In genomic region chr1:204409111-204409510, GRCh38 we compare ENCODE assay signal across 8 cellular contexts. TPM values are rescaled to one million over a fixed set of nuclear protein-coding genes. Genes with fewer than 3 reads are reported as not detected.
A peak's percentile ranks its signal among the peaks of the same experiment; 100 is the strongest.
DNase-seq lines count a peak whose midpoint lies in the region; ATAC-seq and TF ChIP-seq lines count a peak whose summit lies in the region.

No MANE protein-coding gene starts in this region.

- intact Hi-C loops in Calu3 (cut with micrococcal nuclease; ENCODE audit: unreplicated experiment), result no loop called here

- ATAC-seq in GM21526 (IDR thresholded peaks at IDR 0.05; ENCODE audit: low FRiP score, unreplicated experiment), result no peak

- H2BK12ac ChIP-seq in neuronal stem cell (ENCODE audit: low read length), result no peak overlapping the region

- no peak overlapping the region for H4K91ac ChIP-seq in neuronal stem cell (ENCODE audit: low read depth, low read length, poor library complexity)

- no TSS peak for BruUV-seq in Calu3 (replicated peaks; lab: Mats Ljungman, UMichigan)

- peak overlapping the region; percentile 96 for H3K4me3 Mint-ChIP-seq in Calu3 (ENCODE audit: low read depth, unreplicated experiment)

- CTCF ChIA-PET in Calu3 (lab: Charles Lee), result interaction anchor here (1.6 to 4.7 kb wide), 3 partner anchors 11 to 97 kb away, joined by 3 to 30 read pairs (median 8); no protein-coding TSS in a partner anchor

- H3K27me3 Mint-ChIP-seq in Calu3 (ENCODE audit: unreplicated experiment), result no peaks in the 10 kb centered on the region

- H3K4me2 ChIP-seq in OCI-LY1 (ENCODE audit: low read length) (peak overlapping the region; percentile 94), neuronal stem cell (ENCODE audit: insufficient read depth, low read length, poor library complexity, severe bottlenecking) (peak overlapping the region; percentile 78)

- in situ Hi-C loops in GM13976 (cut with MboI; ENCODE audit: low sequenced_read_pairs, unreplicated experiment), result no loop called here

- no peak for DNase-seq in Calu3
- DNase-seq in neuronal stem cell (ENCODE audit: low spot score), result no peak
- DNase-seq in NCI-H446 treated with DMSO at 0.1 percent for 48 hours (lab: John Stamatoyannopoulos, UW), result no peak
- no peak for DNase-seq in GM13976 (ENCODE audit: low spot score)
- DNase-seq in putamen (ENCODE audit: low spot score), result no peak

- no peaks in the 10 kb centered on the region for H3K79me1 ChIP-seq in neuronal stem cell (ENCODE audit: low read depth, low read length)

- WGBS in neuronal stem cell (ENCODE audit: extremely low coverage in 2 of 2, insufficient read length in 2 of 2, insufficient replicate concordance in 1 of 2), 2 donors, result no CpG with 5 or more reads among the region's 3 CpGs

- H3K4me1 ChIP-seq in OCI-LY1 (ENCODE audit: insufficient read depth, low read length, severe bottlenecking), result peaks cover 44% of the 10 kb centered on the region
- H3K4me1 ChIP-seq in endocrine pancreas (ENCODE audit: control insufficient read depth, insufficient read depth, low read length), result peaks cover 23% of the 10 kb centered on the region
- no peaks in the 10 kb centered on the region for H3K4me1 ChIP-seq in neuronal stem cell (ENCODE audit: control insufficient read depth in 2 of 2, insufficient read depth in 1 of 2, low read depth in 1 of 2, low read length in 2 of 2)

- H2BK120ac ChIP-seq in neuronal stem cell (ENCODE audit: low read depth, low read length), result no peak overlapping the region

- H3K18ac ChIP-seq in neuronal stem cell (ENCODE audit: low read length), result no peak overlapping the region

- no peak for TF ChIP-seq CTCF in Calu3 (IDR thresholded peaks at IDR 0.05; ENCODE audit: unreplicated experiment)
- no peak for TF ChIP-seq CTCF in OCI-LY1 (IDR thresholded peaks at IDR 0.05; ENCODE audit: low read length)
- TF ChIP-seq CTCF in GM13976 (IDR thresholded peaks at IDR 0.05; ENCODE audit: borderline replicate concordance, control extremely low read depth, extremely low read depth, insufficient read depth, missing control alignments), result no peak

- no peaks in the 10 kb centered on the region for H3K9me3 ChIP-seq in OCI-LY1 (ENCODE audit: low read length)
- H3K9me3 ChIP-seq in endocrine pancreas (ENCODE audit: control insufficient read depth, low read length), result no peaks in the 10 kb centered on the region
- H3K9me3 ChIP-seq in neuronal stem cell (replicated peaks in 1 of 2; ENCODE audit: control insufficient read depth in 2 of 2, insufficient read depth in 1 of 2, low read depth in 1 of 2, low read length in 2 of 2), result no peaks in the 10 kb centered on the region

- H3K9ac ChIP-seq in OCI-LY1 (ENCODE audit: low read length), result peak overlapping the region; percentile 95
- H3K9ac ChIP-seq in endocrine pancreas (ENCODE audit: control insufficient read depth, insufficient read depth, low read length), result peak overlapping the region; percentile 88
- H3K9ac ChIP-seq in neuronal stem cell (ENCODE audit: low read depth, low read length, poor library complexity), result no peak overlapping the region

- H3K9me3 Mint-ChIP-seq in Calu3 (ENCODE audit: low read depth, unreplicated experiment), result no peaks in the 10 kb centered on the region

- H3K9me2 ChIP-seq in OCI-LY1 (ENCODE audit: low read depth, low read length), result no peaks in the 10 kb centered on the region

- H4K8ac ChIP-seq in neuronal stem cell (ENCODE audit: low read depth, low read length), result no peak overlapping the region

- no peak overlapping the region for H3K4ac ChIP-seq in neuronal stem cell (ENCODE audit: low read length)

- H3K27ac ChIP-seq in OCI-LY1 (ENCODE audit: low read depth, low read length, poor library complexity, severe bottlenecking), result no peak overlapping the region
- no peak overlapping the region for H3K27ac ChIP-seq in neuronal stem cell (replicated peaks; ENCODE audit: low read length)

- H3F3A ChIP-seq in OCI-LY1 (ENCODE audit: insufficient read depth, low read length), result peaks cover 4% of the 10 kb centered on the region; the same call in 1 of the 2 replicates

- H3K4me1 Mint-ChIP-seq in Calu3 (ENCODE audit: low read depth, unreplicated experiment), result peaks cover 11% of the 10 kb centered on the region

- no peak overlapping the region for H2AK5ac ChIP-seq in neuronal stem cell (ENCODE audit: low read depth, low read length)

- peaks cover 74% of the 10 kb centered on the region for H3K79me2 ChIP-seq in OCI-LY1 (ENCODE audit: insufficient read depth, low read length)

- H3K36me3 Mint-ChIP-seq in Calu3 (ENCODE audit: insufficient read depth, unreplicated experiment), result peaks cover 92% of the 10 kb centered on the region

- H2AFZ ChIP-seq in OCI-LY1 (ENCODE audit: low read length), result no peak overlapping the region
- no peak overlapping the region for H2AFZ ChIP-seq in neuronal stem cell (ENCODE audit: low read length)

- H2BK15ac ChIP-seq in neuronal stem cell (ENCODE audit: low read length), result no peak overlapping the region

- peak overlapping the region; percentile 91 for H3K4me3 ChIP-seq in OCI-LY1 (ENCODE audit: low read depth, low read length, poor library complexity, severe bottlenecking)
- H3K4me3 ChIP-seq in endocrine pancreas (ENCODE audit: control insufficient read depth, insufficient read depth, low read length), result peak overlapping the region; percentile 100
- H3K4me3 ChIP-seq in neuronal stem cell (ENCODE audit: low read length in 2 of 2), result peak overlapping the region; percentile 91 to 98

- no peaks in the 10 kb centered on the region for H3K27me3 ChIP-seq in OCI-LY1 (ENCODE audit: insufficient read depth, low read length)
- no peaks in the 10 kb centered on the region for H3K27me3 ChIP-seq in endocrine pancreas (ENCODE audit: control insufficient read depth, insufficient read depth, low read length)
- H3K27me3 ChIP-seq in neuronal stem cell (ENCODE audit: control insufficient read depth in 3 of 3, insufficient read depth in 3 of 3, low read depth in 1 of 3, low read length in 3 of 3), result no peaks in the 10 kb centered on the region

- H4K20me1 ChIP-seq in OCI-LY1 (ENCODE audit: insufficient read depth, low read length), result 0 out of 2 replicates have a peak, but pooled peaks cover 10% of the 10 kb centered on the region

- no peak overlapping the region for H3K14ac ChIP-seq in neuronal stem cell (ENCODE audit: low read length)

- peaks cover 67% of the 10 kb centered on the region for H3K36me3 ChIP-seq in OCI-LY1 (ENCODE audit: insufficient read depth, low read length)
- peaks cover 2% of the 10 kb centered on the region for H3K36me3 ChIP-seq in endocrine pancreas (ENCODE audit: control insufficient read depth, insufficient read depth, low read length)
- H3K36me3 ChIP-seq in neuronal stem cell (replicated peaks in 1 of 2; ENCODE audit: control insufficient read depth in 2 of 2, insufficient read depth in 2 of 2, low read length in 2 of 2), result peaks cover 3 to 64% of the 10 kb centered on the region in 2 donors

- no peak overlapping the region for H3K23ac ChIP-seq in neuronal stem cell (ENCODE audit: low read depth, low read length, poor library complexity)

- peak overlapping the region; percentile 97 for H3K27ac Mint-ChIP-seq in Calu3 (ENCODE audit: unreplicated experiment)

- no peak overlapping the region for H2BK5ac ChIP-seq in neuronal stem cell (ENCODE audit: low read length)

RNA-seq across cellular contexts. Expression of gene PPP1R15B, which starts 2.5 kb away (rescaled TPM):
- 65.2 and 68.8 TPM in 2 replicates for total RNA-seq in Calu3 (2022)
- 18.4 TPM for polyA plus RNA-seq in neuronal stem cell (2013, experiment 1 of 2)
- 19.2 TPM for polyA plus RNA-seq in neuronal stem cell (2013, experiment 2 of 2)

RNA-seq across cellular contexts. Expression of gene PLEKHA6, which starts 49.4 kb away (rescaled TPM):
- 94.9 and 101 TPM in 2 replicates for total RNA-seq in Calu3 (2022)
- 0.49 TPM for polyA plus RNA-seq in neuronal stem cell (2013, experiment 1 of 2)
- 0.48 TPM for polyA plus RNA-seq in neuronal stem cell (2013, experiment 2 of 2)
